13 cellular contexts compared by ENCODE assay signal in the genomic region with DNA sequence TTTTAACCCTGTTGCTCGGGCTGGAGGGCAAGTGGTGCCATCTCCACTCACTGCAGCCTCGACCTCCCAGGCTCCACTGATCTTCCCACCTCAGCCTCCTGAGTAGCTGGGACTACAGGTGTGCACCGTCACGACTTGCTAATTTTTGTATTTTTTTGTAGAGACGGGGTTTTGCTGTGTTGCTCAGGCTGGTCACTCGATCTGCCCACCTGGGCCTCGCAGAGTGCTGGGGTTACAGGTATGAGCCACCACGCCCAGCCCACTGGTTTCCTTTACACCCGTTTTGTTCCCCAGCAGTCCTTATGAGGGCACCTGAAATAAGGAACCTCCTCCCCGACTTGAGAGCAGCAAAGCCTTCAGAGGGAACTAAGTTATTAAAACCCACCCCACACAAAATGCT. TPM values are rescaled to one million over a fixed set of nuclear protein-coding genes. Genes with fewer than 3 reads are reported as not detected.
DNase-seq lines count a peak whose midpoint lies in the region; ATAC-seq and TF ChIP-seq lines count a peak whose summit lies in the region.
"Not testable (repeated sequence)": the region's sequence is repeated elsewhere in the genome, so short reads cannot be mapped to it uniquely, and the experiment has no call there.
"Had no signal": no experiment of that assay in that cellular context is flagged by ENCODE, and none has a peak within 500 bp of the region (broad histone marks: within the 10 kb centered on the region; RNA-seq: fewer than 3 reads in every experiment).

No MANE protein-coding gene starts in this region.

- peaks cover 30% of the 10 kb centered on the region for H3K36me3 Mint-ChIP-seq in activated CD8-positive, alpha-beta T cell treated with anti-CD3 and anti-CD28 coated beads for 36 hours (ENCODE audit: low read depth)
- peaks cover 22% of the 10 kb centered on the region for H3K36me3 Mint-ChIP-seq in activated naive CD8-positive, alpha-beta T cell treated with anti-CD3 and anti-CD28 coated beads, Interleukin-2, amount 50 U/mL, for 24 hours (ENCODE audit: low read depth)
- H3K36me3 Mint-ChIP-seq in nephron (ENCODE audit: low read depth) = peaks cover 23% of the 10 kb centered on the region
- H3K36me3 Mint-ChIP-seq in stimulated activated naive CD8-positive, alpha-beta T cell treated with anti-CD3 and anti-CD28 coated beads, Interleukin-15, Interleukin-2, amounts not matched to agents 100 ng/mL and 50 ng/mL, for 24 hours (ENCODE audit: low read depth) = peaks cover 26% of the 10 kb centered on the region

- H3K9me3 ChIP-seq in DND-41 (ENCODE audit: insufficient read depth, low read length, severe bottlenecking) = not testable (repeated sequence)

- peak overlapping the region; percentile 24; the same call in 1 of the 2 replicates for H3K4me2 ChIP-seq in DND-41 (ENCODE audit: insufficient read depth, low read length)

- not testable (repeated sequence) for ATAC-seq in DND-41 (ENCODE audit: insufficient read depth, low read depth); activated CD8-positive, alpha-beta T cell treated with anti-CD3 and anti-CD28 coated beads for 36 hours; activated naive CD8-positive, alpha-beta T cell treated with anti-CD3 and anti-CD28 coated beads, Interleukin-2, amount 50 U/mL, for 24 hours

- H3K4me3 Mint-ChIP-seq in activated CD8-positive, alpha-beta T cell treated with anti-CD3 and anti-CD28 coated beads for 36 hours = peak overlapping the region; percentile 64
- H3K4me3 Mint-ChIP-seq in activated naive CD8-positive, alpha-beta T cell treated with anti-CD3 and anti-CD28 coated beads, Interleukin-2, amount 50 U/mL, for 24 hours = peak overlapping the region; percentile 57
- peak overlapping the region in 2 of 3 experiments; percentile 26 to 56 for H3K4me3 Mint-ChIP-seq in nephron
- H3K4me3 Mint-ChIP-seq in stimulated activated naive CD8-positive, alpha-beta T cell treated with anti-CD3 and anti-CD28 coated beads, Interleukin-15, Interleukin-2, amounts not matched to agents 100 ng/mL and 50 ng/mL, for 24 hours = peak overlapping the region; percentile 75

- CTCF ChIA-PET in RWPE1 (lab: Yijun Ruan, JAX); activated CD8-positive, alpha-beta T cell treated with anti-CD3 and anti-CD28 coated beads for 36 hours (lab: Charles Lee): not testable (repeated sequence)

- H3K27ac Mint-ChIP-seq in activated CD8-positive, alpha-beta T cell treated with anti-CD3 and anti-CD28 coated beads for 36 hours = peak overlapping the region; percentile 82
- H3K27ac Mint-ChIP-seq in activated naive CD8-positive, alpha-beta T cell treated with anti-CD3 and anti-CD28 coated beads, Interleukin-2, amount 50 U/mL, for 24 hours = peak overlapping the region; percentile 88
- not testable (repeated sequence) for H3K27ac Mint-ChIP-seq in nephron
- H3K27ac Mint-ChIP-seq in stimulated activated naive CD8-positive, alpha-beta T cell treated with anti-CD3 and anti-CD28 coated beads, Interleukin-15, Interleukin-2, amounts not matched to agents 100 ng/mL and 50 ng/mL, for 24 hours = peak overlapping the region; percentile 96

- not testable (repeated sequence) for TF ChIP-seq CTCF in DND-41 (IDR thresholded peaks at IDR 0.05; ENCODE audit: borderline replicate concordance, extremely low read depth, low read length, poor library complexity, severe bottlenecking); RWPE1 (conservative IDR thresholded peaks at IDR 0.05; ENCODE audit: low read depth); activated CD8-positive, alpha-beta T cell treated with anti-CD3 and anti-CD28 coated beads for 36 hours (IDR thresholded peaks at IDR 0.05); nephron (IDR thresholded peaks at IDR 0.05; ENCODE audit: unreplicated experiment in 3 of 3)

- H3K27me3 ChIP-seq in DND-41 (ENCODE audit: insufficient read depth, low read length, poor library complexity) = not testable (repeated sequence)

- intact Hi-C loops in activated CD8-positive, alpha-beta T cell treated with anti-CD3 and anti-CD28 coated beads for 36 hours (cut with micrococcal nuclease) = not testable (repeated sequence)

- peaks cover 21% of the 10 kb centered on the region; the same call in 1 of the 2 replicates for H4K20me1 ChIP-seq in DND-41 (ENCODE audit: insufficient read depth, low read length)

- not testable (repeated sequence) for H3K9me3 Mint-ChIP-seq in activated CD8-positive, alpha-beta T cell treated with anti-CD3 and anti-CD28 coated beads for 36 hours; activated naive CD8-positive, alpha-beta T cell treated with anti-CD3 and anti-CD28 coated beads, Interleukin-2, amount 50 U/mL, for 24 hours; nephron; stimulated activated naive CD8-positive, alpha-beta T cell treated with anti-CD3 and anti-CD28 coated beads, Interleukin-15, Interleukin-2, amounts not matched to agents 100 ng/mL and 50 ng/mL, for 24 hours

- peaks cover 32% of the 10 kb centered on the region for H3K4me1 ChIP-seq in DND-41 (ENCODE audit: insufficient read depth, low read length)

- H3K27me3 Mint-ChIP-seq in activated CD8-positive, alpha-beta T cell treated with anti-CD3 and anti-CD28 coated beads for 36 hours; activated naive CD8-positive, alpha-beta T cell treated with anti-CD3 and anti-CD28 coated beads, Interleukin-2, amount 50 U/mL, for 24 hours; nephron (ENCODE audit: low read depth); stimulated activated naive CD8-positive, alpha-beta T cell treated with anti-CD3 and anti-CD28 coated beads, Interleukin-15, Interleukin-2, amounts not matched to agents 100 ng/mL and 50 ng/mL, for 24 hours: not testable (repeated sequence)

- not testable (repeated sequence) for H3K4me3 ChIP-seq in DND-41 (ENCODE audit: low read depth in 1 of 2, low read length in 2 of 2)

- H2AFZ ChIP-seq in DND-41 (ENCODE audit: low read depth, low read length) = not testable (repeated sequence)

- H3K9ac ChIP-seq in DND-41 (ENCODE audit: low read depth, low read length) = not testable (repeated sequence)

- not testable (repeated sequence) for DNase-seq in DND-41; RWPE1 (ENCODE audit: low spot score); activated CD8-positive, alpha-beta T cell treated with anti-CD3 and anti-CD28 coated beads for 36 hours; activated naive CD8-positive, alpha-beta T cell treated with anti-CD3 and anti-CD28 coated beads, Interleukin-2, amount 50 U/mL, for 24 hours
- peak; percentile 34 for DNase-seq in activated effector memory CD4-positive, alpha-beta T cell treated with anti-CD3 and anti-CD28 coated beads, Interleukin-2, amount 50 U/mL, for 16 hours

- H3K27ac ChIP-seq in DND-41 (ENCODE audit: low read length) = not testable (repeated sequence)
- H3K27ac ChIP-seq in RWPE1 = peak overlapping the region; percentile 64

- peaks cover 40% of the 10 kb centered on the region for H3K4me1 Mint-ChIP-seq in activated CD8-positive, alpha-beta T cell treated with anti-CD3 and anti-CD28 coated beads for 36 hours (ENCODE audit: low read depth)
- H3K4me1 Mint-ChIP-seq in activated naive CD8-positive, alpha-beta T cell treated with anti-CD3 and anti-CD28 coated beads, Interleukin-2, amount 50 U/mL, for 24 hours = peaks cover 44% of the 10 kb centered on the region
- H3K4me1 Mint-ChIP-seq in nephron = peaks cover 39% of the 10 kb centered on the region
- H3K4me1 Mint-ChIP-seq in stimulated activated naive CD8-positive, alpha-beta T cell treated with anti-CD3 and anti-CD28 coated beads, Interleukin-15, Interleukin-2, amounts not matched to agents 100 ng/mL and 50 ng/mL, for 24 hours (ENCODE audit: low read depth) = peaks cover 49% of the 10 kb centered on the region

- peaks cover 16% of the 10 kb centered on the region for H3K36me3 ChIP-seq in DND-41 (ENCODE audit: insufficient read depth, low read length)

- POLR2A ChIA-PET in RWPE1 (lab: Yijun Ruan, JAX; ENCODE audit: low non-redundant PET); activated CD8-positive, alpha-beta T cell treated with anti-CD3 and anti-CD28 coated beads for 36 hours (lab: Charles Lee): not testable (repeated sequence)

- peaks cover 67% of the 10 kb centered on the region for H3K79me2 ChIP-seq in DND-41 (ENCODE audit: insufficient read depth, low read length)

RNA-seq across cellular contexts. Expression of a gene that starts 1.9 kb away (rescaled TPM):
- total RNA-seq in activated CD8-positive, alpha-beta T cell treated with anti-CD3 and anti-CD28 coated beads for 36 hours = 1 to 10 TPM; 4.2 to 4.3 TPM

RNA-seq across cellular contexts. Expression of a gene that starts 2.0 kb away (rescaled TPM):
- total RNA-seq in activated CD8-positive, alpha-beta T cell treated with anti-CD3 and anti-CD28 coated beads for 36 hours = 100 to 1,000 TPM; 141 to 149 TPM

RNA-seq across cellular contexts. Expression of a gene that starts 24.8 kb away (rescaled TPM):
- under 1 TPM in 1 of 2 experiments, not detected in 1; 0.16 TPM for total RNA-seq in activated CD8-positive, alpha-beta T cell treated with anti-CD3 and anti-CD28 coated beads for 36 hours
- total RNA-seq: A673; Calu3; CD8-positive, alpha-beta memory T cell; GM23248; H9; HFFc6 had no signal

RNA-seq across cellular contexts. Expression of a gene that starts 55.4 kb away (rescaled TPM):
- 10 to 100 TPM; 87.1 to 92.4 TPM for total RNA-seq in activated CD8-positive, alpha-beta T cell treated with anti-CD3 and anti-CD28 coated beads for 36 hours
